Comparison of ENCODE assay signal across 8 cellular contexts in genomic region chr2:102063360-102063947, GRCh38.
DNase-seq lines count a peak whose midpoint lies in the region; ATAC-seq, FAIRE-seq and TF ChIP-seq lines count a peak whose summit lies in the region.

No MANE protein-coding gene starts in this region.

- peaks cover 0 to 3% of the 10 kb centered on the region in 2 donors for H3K36me3 Mint-ChIP-seq in CD4-positive, alpha-beta memory T cell

- no peak overlapping the region for H3K4me3 Mint-ChIP-seq in CD4-positive, alpha-beta memory T cell

- H3K9me3 Mint-ChIP-seq in CD4-positive, alpha-beta memory T cell: peaks cover 0 to 5% (median 1%) of the 10 kb centered on the region in 8 donors

- no peaks in the 10 kb centered on the region for H3K27me3 ChIP-seq in CD4-positive, alpha-beta memory T cell (ENCODE audit: insufficient read depth, low read length)

- peaks cover 11 to 18% (median 14%) of the 10 kb centered on the region in 4 donors for H3K4me1 Mint-ChIP-seq in CD4-positive, alpha-beta memory T cell

- H3K27me3 Mint-ChIP-seq in CD4-positive, alpha-beta memory T cell: no peaks in the 10 kb centered on the region

- H3K27ac ChIP-seq in CD4-positive, alpha-beta memory T cell (ENCODE audit: low read depth, low read length): no peak overlapping the region

- POLR2A ChIA-PET in CD4-positive, alpha-beta memory T cell (lab: Charles Lee; ENCODE audit: partially characterized antibody): no interaction called here

- peak overlapping the region in 1 of 7 donors; percentile 48 for H3K27ac Mint-ChIP-seq in CD4-positive, alpha-beta memory T cell

- H3K4me1 ChIP-seq in CD4-positive, alpha-beta memory T cell (ENCODE audit: insufficient read depth, low read length): peaks cover 17% of the 10 kb centered on the region

- H3K36me3 ChIP-seq in CD4-positive, alpha-beta memory T cell (ENCODE audit: insufficient read depth, low read length): no peaks in the 10 kb centered on the region

- intact Hi-C loops in posterior vena cava (cut with DNase I): loop anchor here in 1 of 2 donors (5.0 kb wide), 1 partner anchor 41 kb away; no protein-coding TSS in a partner anchor
- intact Hi-C loops in CD4-positive, alpha-beta memory T cell (cut with micrococcal nuclease): no loop called here

- no peak for TF ChIP-seq POLR2A in H54 (IDR thresholded peaks at IDR 0.05; ENCODE audit: low read depth, low read length)

- H3K4me3 ChIP-seq in fibroblast of pulmonary artery (replicated peaks; ENCODE audit: low read depth, low read length): no peak overlapping the region
- H3K4me3 ChIP-seq in CD4-positive, alpha-beta memory T cell (ENCODE audit: low read length in 2 of 2): no peak overlapping the region

- CTCF ChIA-PET in CD4-positive, alpha-beta memory T cell (lab: Charles Lee; ENCODE audit: partially characterized antibody): interaction anchor here (2.0 kb wide), 1 partner anchor 177 kb away, joined by 6 read pairs; no protein-coding TSS in a partner anchor

- DNase-seq in EH (ENCODE audit: low read depth) (peak; percentile 88), SKM-1 treated with dmso at 0.1 percent for 144 hours (lab: John Stamatoyannopoulos, UW; ENCODE audit: unreplicated experiment) (peak; percentile 90), fibroblast of pulmonary artery (ENCODE audit: low read depth) (peak; percentile 95), posterior vena cava (ENCODE audit: low spot score) (peak; percentile 94), H54 (ENCODE audit: insufficient read length, low spot score) (no peak)
- no peak for DNase-seq in stimulated activated CD4-positive, alpha-beta T cell treated with anti-CD3 and anti-CD28 coated beads, Interleukin-4, amount 100 ng/mL, for 1 hour
- DNase-seq in CD4-positive, alpha-beta memory T cell: no peak

- ATAC-seq in GM18861 (IDR thresholded peaks at IDR 0.05; ENCODE audit: unreplicated experiment): no peak

- H3K9me3 ChIP-seq in CD4-positive, alpha-beta memory T cell (ENCODE audit: control insufficient read depth in 1 of 2, low read length in 2 of 2): no peaks in the 10 kb centered on the region

- TF ChIP-seq CTCF in fibroblast of pulmonary artery (IDR thresholded peaks at IDR 0.05; ENCODE audit: low read length, missing control alignments): no peak

- no peak for FAIRE-seq in H54 (lab: Jason Lieb, UNC)

Comparison
In these comparisons a context has a peak if more than half of its experiments do, and no peak if none do; other contexts are left out.
1. DNase-seq: peak in EH (single experiment), SKM-1 treated with dmso at 0.1 percent for 144 hours (single experiment), fibroblast of pulmonary artery (single experiment) and posterior vena cava (single experiment); none in stimulated activated CD4-positive, alpha-beta T cell treated with anti-CD3 and anti-CD28 coated beads, Interleukin-4, amount 100 ng/mL, for 1 hour (single experiment), H54 (single experiment) and CD4-positive, alpha-beta memory T cell (0 of 5).